In the genomic region with DNA sequence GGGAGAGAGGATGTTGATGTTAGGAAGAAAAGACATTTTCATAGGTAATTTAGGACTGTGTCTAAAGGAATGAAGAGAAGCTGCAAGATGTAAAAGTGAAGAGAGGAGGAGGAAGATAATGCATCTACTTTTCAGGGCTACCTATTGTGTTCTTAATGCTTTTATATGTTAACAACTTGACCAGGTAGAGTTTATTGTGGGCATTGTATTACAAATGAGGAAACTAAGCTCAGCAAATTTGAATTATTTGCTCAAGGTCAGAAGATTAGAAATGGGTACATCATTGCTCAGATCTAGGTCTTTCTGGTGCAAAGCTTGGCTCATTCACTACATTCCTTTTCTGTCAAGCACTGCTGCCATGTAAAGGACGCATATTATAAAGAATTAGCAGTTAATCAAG, we compare ENCODE assay signal across 1 cellular context.
TF ChIP-seq lines count a peak whose summit lies in the region.

No MANE protein-coding gene starts in this region.

TF ChIP-seq in WTC11, 78 proteins besides CTCF, POLR2A, EP300 and RAD21 (continued from another document):
- TF ChIP-seq ZNF121 (CRISPR knock-in tag; IDR thresholded peaks at IDR 0.05) (no peak), ZNF512 (CRISPR knock-in tag; IDR thresholded peaks at IDR 0.05; ENCODE audit: borderline replicate concordance) (no peak), MYBL2 (CRISPR knock-in tag; IDR thresholded peaks at IDR 0.05) (no peak)
- TF ChIP-seq, protein P1, sequence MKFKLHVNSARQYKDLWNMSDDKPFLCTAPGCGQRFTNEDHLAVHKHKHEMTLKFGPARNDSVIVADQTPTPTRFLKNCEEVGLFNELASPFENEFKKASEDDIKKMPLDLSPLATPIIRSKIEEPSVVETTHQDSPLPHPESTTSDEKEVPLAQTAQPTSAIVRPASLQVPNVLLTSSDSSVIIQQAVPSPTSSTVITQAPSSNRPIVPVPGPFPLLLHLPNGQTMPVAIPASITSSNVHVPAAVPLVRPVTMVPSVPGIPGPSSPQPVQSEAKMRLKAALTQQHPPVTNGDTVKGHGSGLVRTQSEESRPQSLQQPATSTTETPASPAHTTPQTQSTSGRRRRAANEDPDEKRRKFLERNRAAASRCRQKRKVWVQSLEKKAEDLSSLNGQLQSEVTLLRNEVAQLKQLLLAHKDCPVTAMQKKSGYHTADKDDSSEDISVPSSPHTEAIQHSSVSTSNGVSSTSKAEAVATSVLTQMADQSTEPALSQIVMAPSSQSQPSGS (CRISPR knock-in tag; IDR thresholded peaks at IDR 0.05; ENCODE audit: borderline replicate concordance, low read depth): no peak
